Comparison of ENCODE assay signal across 26 cellular contexts in genomic region chr18:21345851-21346250, GRCh38.
"Had no signal": no experiment of that assay in that cellular context is flagged by ENCODE, and none has a peak within 500 bp of the region (broad histone marks: within the 10 kb centered on the region; RNA-seq: fewer than 3 reads in every experiment).

No MANE protein-coding gene starts in this region.

- H3K9me3 Mint-ChIP-seq: activated CD4-positive, alpha-beta memory T cell treated with anti-CD3 and anti-CD28 coated beads, Interleukin-2, amount 10 ng/mL, durations not matched to agents 7 days and 5 days; activated CD4-positive, alpha-beta T cell treated with anti-CD3 and anti-CD28 coated beads, Interleukin-2, amount 10 ng/mL, durations not matched to agents 24 days and 14 days; activated naive CD4-positive, alpha-beta T cell treated with anti-CD3 and anti-CD28 coated beads, Interleukin-2, amount 10 ng/mL, durations not matched to agents 7 days and 5 days; dendritic cell treated with granulocyte-macrophage colony-stimulating factor and Interleukin-4, amounts not matched to agents 40 ng/mL and 50 ng/mL, for 4 days; T-helper 2 cell treated with Interferon-gamma antibody and Interleukin-4, amounts not matched to agents 5 μg/mL and 100 μg/mL, for 36 hours; type B pancreatic cell had no signal

- H3K4me1 Mint-ChIP-seq: activated CD4-positive, alpha-beta memory T cell treated with anti-CD3 and anti-CD28 coated beads, Interleukin-2, amount 10 ng/mL, durations not matched to agents 7 days and 5 days; activated CD4-positive, alpha-beta T cell treated with anti-CD3 and anti-CD28 coated beads, Interleukin-2, amount 10 ng/mL, durations not matched to agents 24 days and 14 days; activated naive CD4-positive, alpha-beta T cell treated with anti-CD3 and anti-CD28 coated beads, Interleukin-2, amount 10 ng/mL, durations not matched to agents 7 days and 5 days; naive B cell had no signal

- H3K36me3 ChIP-seq: esophagus muscularis mucosa, gastrocnemius medialis, prostate gland, right atrium auricular region, spleen, vagina had no signal

- H3K4me1 ChIP-seq: body of pancreas, esophagus muscularis mucosa, gastrocnemius medialis, prostate gland, right atrium auricular region, spleen, testis, vagina had no signal

- H3K27ac ChIP-seq: body of pancreas, esophagus muscularis mucosa, gastrocnemius medialis, prostate gland, right atrium auricular region, spleen, testis, vagina, VCaP had no signal

- H3K9me3 ChIP-seq: body of pancreas, esophagus muscularis mucosa, gastrocnemius medialis, prostate gland, right atrium auricular region, spleen, testis, vagina had no signal

- H3K27me3 ChIP-seq: body of pancreas, esophagus muscularis mucosa, gastrocnemius medialis, right atrium auricular region, spleen, testis, vagina had no signal

- H3K27me3 Mint-ChIP-seq: activated CD4-positive, alpha-beta T cell treated with anti-CD3 and anti-CD28 coated beads, Interleukin-2, amount 10 ng/mL, durations not matched to agents 24 days and 14 days; dendritic cell treated with granulocyte-macrophage colony-stimulating factor and Interleukin-4, amounts not matched to agents 40 ng/mL and 50 ng/mL, for 4 days had no signal

- H3K4me3 ChIP-seq: body of pancreas, esophagus muscularis mucosa, gastrocnemius medialis, prostate gland, right atrium auricular region, spleen, testis, vagina had no signal

- DNase-seq: activated CD4-positive, alpha-beta memory T cell treated with anti-CD3 and anti-CD28 coated beads, Interleukin-2, amount 10 ng/mL, durations not matched to agents 7 days and 5 days; activated CD4-positive, alpha-beta T cell treated with anti-CD3 and anti-CD28 coated beads, Interleukin-2, amount 10 ng/mL, durations not matched to agents 24 days and 14 days; activated effector memory CD4-positive, alpha-beta T cell treated with anti-CD3 and anti-CD28 coated beads, Interleukin-2, amount 50 U/mL, for 16 hours; activated naive CD4-positive, alpha-beta T cell treated with anti-CD3 and anti-CD28 coated beads, Interleukin-2, amount 10 ng/mL, durations not matched to agents 7 days and 5 days; activated T-cell treated with anti-CD3 and anti-CD28 coated beads for 4 hours; body of pancreas; caudate nucleus; effector CD8-positive, alpha-beta T cell; gastrocnemius medialis; head of caudate nucleus; islet precursor cell; left cardiac atrium; mesenchymal stem cell; naive B cell; spleen; stimulated activated CD4-positive, alpha-beta T cell treated with anti-CD3 and anti-CD28 coated beads, Interleukin-4, amount 100 ng/mL, for 1 hour; stimulated activated naive CD4-positive, alpha-beta T cell; testis had no signal

- H3K4me3 Mint-ChIP-seq: activated CD4-positive, alpha-beta memory T cell treated with anti-CD3 and anti-CD28 coated beads, Interleukin-2, amount 10 ng/mL, durations not matched to agents 7 days and 5 days; activated CD4-positive, alpha-beta T cell treated with anti-CD3 and anti-CD28 coated beads, Interleukin-2, amount 10 ng/mL, durations not matched to agents 24 days and 14 days; activated naive CD4-positive, alpha-beta T cell treated with anti-CD3 and anti-CD28 coated beads, Interleukin-2, amount 10 ng/mL, durations not matched to agents 7 days and 5 days; dendritic cell treated with granulocyte-macrophage colony-stimulating factor and Interleukin-4, amounts not matched to agents 40 ng/mL and 50 ng/mL, for 4 days; naive B cell; T-helper 2 cell treated with Interferon-gamma antibody and Interleukin-4, amounts not matched to agents 5 μg/mL and 100 μg/mL, for 36 hours; type B pancreatic cell had no signal

- H3K27ac Mint-ChIP-seq: activated CD4-positive, alpha-beta memory T cell treated with anti-CD3 and anti-CD28 coated beads, Interleukin-2, amount 10 ng/mL, durations not matched to agents 7 days and 5 days; activated CD4-positive, alpha-beta T cell treated with anti-CD3 and anti-CD28 coated beads, Interleukin-2, amount 10 ng/mL, durations not matched to agents 24 days and 14 days; activated naive CD4-positive, alpha-beta T cell treated with anti-CD3 and anti-CD28 coated beads, Interleukin-2, amount 10 ng/mL, durations not matched to agents 7 days and 5 days; dendritic cell treated with granulocyte-macrophage colony-stimulating factor and Interleukin-4, amounts not matched to agents 40 ng/mL and 50 ng/mL, for 4 days; naive B cell; T-helper 2 cell treated with Interferon-gamma antibody and Interleukin-4, amounts not matched to agents 5 μg/mL and 100 μg/mL, for 36 hours; type B pancreatic cell had no signal

- H3K36me3 Mint-ChIP-seq: activated naive CD4-positive, alpha-beta T cell treated with anti-CD3 and anti-CD28 coated beads, Interleukin-2, amount 10 ng/mL, durations not matched to agents 7 days and 5 days; naive B cell; type B pancreatic cell had no signal
